ENCODE assay signal across 27 cellular contexts in genomic region chr10:16748749-16749148, GRCh38.
"Had no signal": no experiment of that assay in that cellular context is flagged by ENCODE, and none has a peak within 500 bp of the region (broad histone marks: within the 10 kb centered on the region; RNA-seq: fewer than 3 reads in every experiment).

No MANE protein-coding gene starts in this region.

- H3K4me1 Mint-ChIP-seq: mesothelial cell of epicardium had no signal

- FAIRE-seq: colon, endometrium, islet of Langerhans, keratinocyte had no signal

- H3K4me3 ChIP-seq: coronary artery, dorsolateral prefrontal cortex, esophagus squamous epithelium, gastrocnemius medialis, heart right ventricle, left lung, lower lobe of right lung, mucosa of descending colon had no signal

- ATAC-seq: esophagus mucosa, gastrocnemius medialis, heart right ventricle, left cardiac atrium, left lung, left ventricle myocardium superior, lower lobe of right lung, mucosa of descending colon had no signal

- H3K4me1 ChIP-seq: esophagus squamous epithelium, gastrocnemius medialis, left lung, lower lobe of right lung had no signal

- H3K9me3 Mint-ChIP-seq: mesothelial cell of epicardium had no signal

- H3K9me3 ChIP-seq: esophagus squamous epithelium, gastrocnemius medialis, heart right ventricle, left lung, lower lobe of right lung, mucosa of descending colon had no signal

- H3K27ac Mint-ChIP-seq: mesothelial cell of epicardium had no signal

- H3K4me3 Mint-ChIP-seq: mesothelial cell of epicardium had no signal

- DNase-seq: dermis blood vessel endothelial cell; dorsolateral prefrontal cortex; effector CD4-positive, alpha-beta T cell; effector memory CD4-positive, alpha-beta T cell; erythroblast; esophagus squamous epithelium; foreskin fibroblast; foreskin melanocyte; gastrocnemius medialis; glutamatergic neuron; head of caudate nucleus; heart right ventricle; hippocampal formation; left cardiac atrium; left lung; left ventricle myocardium superior; lower lobe of right lung; mesenchymal stem cell; mucosa of descending colon had no signal

- H3K27me3 ChIP-seq: dorsolateral prefrontal cortex, esophagus squamous epithelium, gastrocnemius medialis, heart right ventricle, left lung had no signal

- H3K27ac ChIP-seq: coronary artery, dorsolateral prefrontal cortex, epithelial cell of prostate, esophagus squamous epithelium, gastrocnemius medialis, heart right ventricle, left lung, lower lobe of right lung had no signal
